Comparison of ENCODE assay signal across 8 cellular contexts in the genomic region with DNA sequence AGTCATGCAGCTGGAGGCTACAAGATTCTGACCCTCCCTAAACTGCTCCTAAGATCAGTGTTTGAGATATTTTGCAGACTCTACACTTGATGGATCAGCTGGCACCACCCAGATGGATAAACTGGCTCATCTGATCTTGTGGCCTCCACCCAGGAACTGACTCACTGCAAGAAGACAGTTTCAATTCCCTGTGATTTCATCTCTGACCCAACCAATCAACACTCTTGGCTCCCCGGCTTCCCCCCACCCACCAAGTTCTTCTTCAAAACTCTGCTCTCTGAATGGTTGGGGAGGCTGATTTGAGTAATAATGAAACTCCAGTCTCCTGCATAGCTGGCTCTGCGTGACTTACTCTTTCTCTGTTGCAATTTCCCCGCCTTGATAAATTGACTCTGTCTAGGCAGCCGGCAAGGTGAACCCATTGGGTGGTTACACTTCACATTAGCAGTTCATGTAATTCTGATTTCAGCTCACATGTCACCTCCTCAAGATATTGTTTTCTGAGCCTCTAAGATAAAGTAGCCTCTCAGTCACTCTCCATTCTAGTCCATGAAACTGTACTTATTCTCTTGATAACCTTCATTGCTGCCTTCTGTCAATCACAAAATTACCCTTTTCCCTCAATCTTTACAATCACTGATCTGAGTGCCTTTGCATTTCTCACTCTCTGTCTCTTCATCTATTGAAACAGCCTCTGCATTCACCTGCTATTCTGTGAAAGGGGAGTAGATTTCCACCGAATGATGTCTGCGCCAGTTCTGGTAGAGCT. TPM values are rescaled to one million over a fixed set of nuclear protein-coding genes. Genes with fewer than 3 reads are reported as not detected.
DNase-seq lines count a peak whose midpoint lies in the region; ATAC-seq and TF ChIP-seq lines count a peak whose summit lies in the region.

No MANE protein-coding gene starts in this region.

- TF ChIP-seq CTCF in activated B cell treated with CpG ODN at 0.5 μM for 24 hours (IDR thresholded peaks at IDR 0.05) (no peak), endothelial cell (IDR thresholded peaks at IDR 0.05; ENCODE audit: unreplicated experiment) (no peak)

- H3K4me3 Mint-ChIP-seq in activated B cell treated with CpG ODN at 0.5 μM for 24 hours (no peak overlapping the region), endothelial cell (ENCODE audit: unreplicated experiment) (no peak overlapping the region)

- DNase-seq in GOT3 (lab: John Stamatoyannopoulos, UW) (peak; percentile 49), activated B cell treated with CpG ODN at 0.5 μM for 24 hours (no peak), glomerular visceral epithelial cell (ENCODE audit: extremely low spot score) (peak; percentile 47), endothelial cell (ENCODE audit: low spot score) (no peak), NCI-H1105 treated with DMSO at 0.1 percent for 48 hours (lab: John Stamatoyannopoulos, UW) (no peak)
- peak; percentile 70 for DNase-seq in stimulated activated CD4-positive, alpha-beta T cell treated with anti-CD3 and anti-CD28 coated beads, Interleukin-4, amount 100 ng/mL, for 24 hours

- POLR2A ChIA-PET in activated B cell treated with CpG ODN at 0.5 μM for 24 hours (lab: Charles Lee) = no interaction called here

- H3K9me3 Mint-ChIP-seq in activated B cell treated with CpG ODN at 0.5 μM for 24 hours (peaks cover 3% of the 10 kb centered on the region), endothelial cell (ENCODE audit: unreplicated experiment) (no peaks in the 10 kb centered on the region)

- ATAC-seq in activated B cell treated with CpG ODN at 0.5 μM for 24 hours (ENCODE audit: low read depth) (peak; percentile 76), GM19395 (IDR thresholded peaks at IDR 0.05; ENCODE audit: unreplicated experiment) (no peak), GM19023 (IDR thresholded peaks at IDR 0.05; ENCODE audit: unreplicated experiment) (no peak)

- H3K4me1 Mint-ChIP-seq in activated B cell treated with CpG ODN at 0.5 μM for 24 hours (peaks cover 4% of the 10 kb centered on the region), endothelial cell (ENCODE audit: unreplicated experiment) (no peaks in the 10 kb centered on the region)

- H3K36me3 Mint-ChIP-seq in activated B cell treated with CpG ODN at 0.5 μM for 24 hours (ENCODE audit: low read depth) = no peaks in the 10 kb centered on the region
- H3K36me3 Mint-ChIP-seq in endothelial cell (ENCODE audit: low read depth, unreplicated experiment) = no peaks in the 10 kb centered on the region

- intact Hi-C loops in activated B cell treated with CpG ODN at 0.5 μM for 24 hours (cut with micrococcal nuclease) = no loop called here

- H3K27me3 Mint-ChIP-seq in activated B cell treated with CpG ODN at 0.5 μM for 24 hours (peaks cover 12% of the 10 kb centered on the region), endothelial cell (ENCODE audit: unreplicated experiment) (no peaks in the 10 kb centered on the region)

- CTCF ChIA-PET in activated B cell treated with CpG ODN at 0.5 μM for 24 hours (lab: Charles Lee) = no interaction called here

- no peak overlapping the region for H3K27ac Mint-ChIP-seq in activated B cell treated with CpG ODN at 0.5 μM for 24 hours
- no peak overlapping the region for H3K27ac Mint-ChIP-seq in endothelial cell (ENCODE audit: unreplicated experiment)

RNA-seq across cellular contexts. Expression of a gene that starts 9.9 kb away (rescaled TPM):
- total RNA-seq in activated B cell treated with CpG ODN at 0.5 μM for 24 hours (0.20 and 0.27 TPM in 2 replicates), endothelial cell (ENCODE audit: unreplicated experiment) (not detected)

RNA-seq across cellular contexts. Expression of a gene that starts 24.1 kb away (rescaled TPM):
- total RNA-seq in activated B cell treated with CpG ODN at 0.5 μM for 24 hours (0.12 TPM in 1 of 2 replicates, not detected in the other), endothelial cell (ENCODE audit: unreplicated experiment) (0.74 TPM)

RNA-seq across cellular contexts. Expression of a gene that starts 33.4 kb away (rescaled TPM):
- total RNA-seq in activated B cell treated with CpG ODN at 0.5 μM for 24 hours (0.49 TPM in 1 of 2 replicates, not detected in the other), endothelial cell (ENCODE audit: unreplicated experiment) (0.67 TPM)

Comparison
In these comparisons a context has a peak if more than half of its experiments do, and no peak if none do; other contexts are left out.
1. DNase-seq: peak in GOT3 (single experiment), glomerular visceral epithelial cell (single experiment) and stimulated activated CD4-positive, alpha-beta T cell treated with anti-CD3 and anti-CD28 coated beads, Interleukin-4, amount 100 ng/mL, for 24 hours (single experiment); none in activated B cell treated with CpG ODN at 0.5 μM for 24 hours (single experiment), endothelial cell (single experiment) and NCI-H1105 treated with DMSO at 0.1 percent for 48 hours (single experiment).